In genomic region chr3:150300847-150301517, GRCh38 we compare ENCODE assay signal across 18 cellular contexts.
DNase-seq lines count a peak whose midpoint lies in the region; ATAC-seq and TF ChIP-seq lines count a peak whose summit lies in the region.
"Had no signal": no experiment of that assay in that cellular context is flagged by ENCODE, and none has a peak within 500 bp of the region (broad histone marks: within the 10 kb centered on the region; RNA-seq: fewer than 3 reads in every experiment).

No MANE protein-coding gene starts in this region.

- H4K20me1 ChIP-seq in GM23248 (ENCODE audit: insufficient read depth): no peaks in the 10 kb centered on the region

- no peak overlapping the region for H4K91ac ChIP-seq in trophoblast cell (ENCODE audit: low read depth, low read length)

- H3K79me2 ChIP-seq in GM23248 (ENCODE audit: insufficient read depth) (no peaks in the 10 kb centered on the region), trophoblast cell (ENCODE audit: control insufficient read depth, insufficient read depth, low read length, poor library complexity) (no peaks in the 10 kb centered on the region)

- H2AFZ ChIP-seq in GM23248 (peak overlapping the region; percentile 43; the same call in 1 of the 2 replicates), trophoblast cell (ENCODE audit: insufficient read depth, low read length, poor library complexity) (no peak overlapping the region)

- H3K9me2 ChIP-seq in GM23248 (ENCODE audit: insufficient read depth): no peaks in the 10 kb centered on the region

- H3K27me3 ChIP-seq in GM23248 (replicated peaks; ENCODE audit: insufficient read depth): no peaks in the 10 kb centered on the region
- H3K27me3 ChIP-seq in trophoblast cell (ENCODE audit: insufficient read depth, low read length): no peaks in the 10 kb centered on the region

- H3K79me1 ChIP-seq in trophoblast cell (ENCODE audit: low read length): no peaks in the 10 kb centered on the region

- no peak overlapping the region for H3K23ac ChIP-seq in trophoblast cell (ENCODE audit: low read length)

- H2BK120ac ChIP-seq in trophoblast cell (ENCODE audit: insufficient read depth, low read length, poor library complexity): no peak overlapping the region

- H2BK5ac ChIP-seq in trophoblast cell (ENCODE audit: low read depth, low read length, poor library complexity): no peak overlapping the region

- no peak overlapping the region for H4K12ac ChIP-seq in trophoblast cell (ENCODE audit: low read depth, low read length)

- no peaks in the 10 kb centered on the region for H3K36me3 Mint-ChIP-seq in stimulated activated naive B cell treated with anti-CD40 and anti-IgM and Interleukin-4, amounts not matched to agents 10 μg/mL and 1 μg/mL and 100 μg/mL, for 72 hours
- H3K36me3 Mint-ChIP-seq: activated CD4-positive, alpha-beta memory T cell treated with anti-CD3 and anti-CD28 coated beads for 36 hours; IgD-negative memory B cell had no signal

- no peak overlapping the region for H3K4me3 Mint-ChIP-seq in stimulated activated naive B cell treated with anti-CD40 and anti-IgM and Interleukin-4, amounts not matched to agents 10 μg/mL and 1 μg/mL and 100 μg/mL, for 72 hours
- H3K4me3 Mint-ChIP-seq: activated CD4-positive, alpha-beta memory T cell treated with anti-CD3 and anti-CD28 coated beads for 36 hours; activated naive CD8-positive, alpha-beta T cell treated with anti-CD3 and anti-CD28 coated beads, Interleukin-2, amount 50 U/mL, for 24 hours; IgD-negative memory B cell; nephron had no signal

- H3K14ac ChIP-seq in trophoblast cell (ENCODE audit: low read length): no peak overlapping the region

- H3K9me3 ChIP-seq in GM23248 (ENCODE audit: low read depth) (no peaks in the 10 kb centered on the region), trophoblast cell (ENCODE audit: insufficient read depth, low read depth, low read length) (no peaks in the 10 kb centered on the region)
- H3K9me3 ChIP-seq: prostate gland had no signal

- H3F3A ChIP-seq in GM23248 (ENCODE audit: insufficient read depth): peaks cover 11% of the 10 kb centered on the region; the same call in 1 of the 2 replicates

- H3K36me3 ChIP-seq in GM23248 (ENCODE audit: low read depth): no peaks in the 10 kb centered on the region
- H3K36me3 ChIP-seq in trophoblast cell (ENCODE audit: control insufficient read depth in 1 of 2, insufficient read depth in 2 of 2, low read length in 2 of 2): no peaks in the 10 kb centered on the region
- H3K36me3 ChIP-seq: prostate gland had no signal

- WGBS in GM23248 (ENCODE audit: low coverage in 1 of 2, low lambda C conversion rate in 2 of 2, missing lambda C conversion rate in 2 of 2), 2 experiments: 65% methylated on average over 9 of the region's 9 CpGs
- WGBS in trophoblast cell (ENCODE audit: extremely low coverage, insufficient coverage, insufficient read length): no CpG with 5 or more reads among the region's 9 CpGs

- no peak for ATAC-seq in stimulated activated naive B cell treated with anti-CD40 and anti-IgM and Interleukin-4, amounts not matched to agents 10 μg/mL and 1 μg/mL and 100 μg/mL, for 72 hours (replicated peaks)
- no peak for ATAC-seq in HG03159 (IDR thresholded peaks at IDR 0.05; ENCODE audit: unreplicated experiment)
- ATAC-seq: activated naive CD8-positive, alpha-beta T cell treated with anti-CD3 and anti-CD28 coated beads, Interleukin-2, amount 50 U/mL, for 24 hours had no signal

- in situ Hi-C loops in GM23248 (cut with MboI): no loop called here

- H3K9ac ChIP-seq in GM23248 (no peak overlapping the region), trophoblast cell (ENCODE audit: low read length) (no peak overlapping the region)

- H4K8ac ChIP-seq in trophoblast cell (ENCODE audit: low read depth, low read length): no peak overlapping the region

- H3K4me1 ChIP-seq in GM23248 (ENCODE audit: insufficient read depth): peaks cover 31% of the 10 kb centered on the region
- no peaks in the 10 kb centered on the region for H3K4me1 ChIP-seq in trophoblast cell (ENCODE audit: control insufficient read depth in 1 of 2, insufficient read depth in 2 of 2, low read length in 2 of 2)
- H3K4me1 ChIP-seq: prostate gland had no signal

- H3K27ac Mint-ChIP-seq in stimulated activated naive B cell treated with anti-CD40 and anti-IgM and Interleukin-4, amounts not matched to agents 10 μg/mL and 1 μg/mL and 100 μg/mL, for 72 hours: no peak overlapping the region
- H3K27ac Mint-ChIP-seq: activated CD4-positive, alpha-beta memory T cell treated with anti-CD3 and anti-CD28 coated beads for 36 hours; activated naive CD8-positive, alpha-beta T cell treated with anti-CD3 and anti-CD28 coated beads, Interleukin-2, amount 50 U/mL, for 24 hours; IgD-negative memory B cell had no signal

- no peak for TF ChIP-seq CTCF in foreskin fibroblast (IDR thresholded peaks at IDR 0.05; ENCODE audit: low read depth, low read length)

- H3K4me3 ChIP-seq in GM23248: no peak overlapping the region
- no peak overlapping the region for H3K4me3 ChIP-seq in foreskin fibroblast (ENCODE audit: low read depth in 1 of 2, low read length in 2 of 2)
- H3K4me3 ChIP-seq in trophoblast cell (ENCODE audit: low read depth, low read length): no peak overlapping the region
- H3K4me3 ChIP-seq: lung, prostate gland had no signal

- H2BK12ac ChIP-seq in trophoblast cell (ENCODE audit: low read length): no peak overlapping the region

- H3K27me3 Mint-ChIP-seq in stimulated activated naive B cell treated with anti-CD40 and anti-IgM and Interleukin-4, amounts not matched to agents 10 μg/mL and 1 μg/mL and 100 μg/mL, for 72 hours: peaks cover 9 to 16% of the 10 kb centered on the region in 2 donors

- peaks cover 0 to 2% of the 10 kb centered on the region in 2 donors for H3K4me1 Mint-ChIP-seq in stimulated activated naive B cell treated with anti-CD40 and anti-IgM and Interleukin-4, amounts not matched to agents 10 μg/mL and 1 μg/mL and 100 μg/mL, for 72 hours
- H3K4me1 Mint-ChIP-seq: activated naive CD8-positive, alpha-beta T cell treated with anti-CD3 and anti-CD28 coated beads, Interleukin-2, amount 50 U/mL, for 24 hours had no signal

- H3K4ac ChIP-seq in trophoblast cell (ENCODE audit: low read depth, low read length): no peak overlapping the region

- H3K4me2 ChIP-seq in GM23248 (ENCODE audit: unreplicated experiment): peak overlapping the region; percentile 33
- no peak overlapping the region for H3K4me2 ChIP-seq in trophoblast cell (ENCODE audit: low read length)

- no peak overlapping the region for H3K18ac ChIP-seq in trophoblast cell (ENCODE audit: low read length)

- peak; percentile 56 for DNase-seq in GM23248
- peak; percentile 62 for DNase-seq in RKO (ENCODE audit: low spot score)
- DNase-seq in foreskin fibroblast: peak; percentile 41 to 66
- peak in 1 of 2 donors; percentile 43 for DNase-seq in trophoblast cell
- no peak for DNase-seq in stimulated activated naive B cell treated with anti-CD40 and anti-IgM and Interleukin-4, amounts not matched to agents 10 μg/mL and 1 μg/mL and 100 μg/mL, for 72 hours
- DNase-seq in NK-92 (lab: John Stamatoyannopoulos, UW; ENCODE audit: unreplicated experiment): no peak
- no peak for DNase-seq in NCI-H526 (lab: John Stamatoyannopoulos, UW)
- DNase-seq: activated CD4-positive, alpha-beta memory T cell treated with anti-CD3 and anti-CD28 coated beads for 36 hours; activated naive CD8-positive, alpha-beta T cell treated with anti-CD3 and anti-CD28 coated beads, Interleukin-2, amount 50 U/mL, for 24 hours; central memory CD4-positive, alpha-beta T cell; effector memory CD4-positive, alpha-beta T cell; foreskin melanocyte; NCI-H69 had no signal

- no peaks in the 10 kb centered on the region for H3K9me3 Mint-ChIP-seq in stimulated activated naive B cell treated with anti-CD40 and anti-IgM and Interleukin-4, amounts not matched to agents 10 μg/mL and 1 μg/mL and 100 μg/mL, for 72 hours
- H3K9me3 Mint-ChIP-seq: activated CD4-positive, alpha-beta memory T cell treated with anti-CD3 and anti-CD28 coated beads for 36 hours; activated naive CD8-positive, alpha-beta T cell treated with anti-CD3 and anti-CD28 coated beads, Interleukin-2, amount 50 U/mL, for 24 hours; IgD-negative memory B cell; nephron had no signal

- H3K27ac ChIP-seq in GM23248: no peak overlapping the region
- H3K27ac ChIP-seq in trophoblast cell (ENCODE audit: low read depth, low read length): no peak overlapping the region
- H3K27ac ChIP-seq: prostate gland had no signal

- peak overlapping the region; percentile 21 for H2AK5ac ChIP-seq in trophoblast cell (ENCODE audit: low read length)

Comparison
In these comparisons a context has a peak if more than half of its experiments do, and no peak if none do; other contexts are left out.
1. DNase-seq: peak in GM23248 (single experiment), RKO (single experiment) and foreskin fibroblast (2 of 2); none in stimulated activated naive B cell treated with anti-CD40 and anti-IgM and Interleukin-4, amounts not matched to agents 10 μg/mL and 1 μg/mL and 100 μg/mL, for 72 hours (single experiment), NK-92 (single experiment) and NCI-H526 (0 of 2).